In genomic region chr7:65866244-65866643, GRCh38 we compare ENCODE assay signal across 7 cellular contexts. TPM values are rescaled to one million over a fixed set of nuclear protein-coding genes. Genes with fewer than 3 reads are reported as not detected.
DNase-seq lines count a peak whose midpoint lies in the region; ATAC-seq, FAIRE-seq and TF ChIP-seq lines count a peak whose summit lies in the region.
"Not testable (repeated sequence)": the region's sequence is repeated elsewhere in the genome, so short reads cannot be mapped to it uniquely, and the experiment has no call there.

No MANE protein-coding gene starts in this region.

- dilution Hi-C loops in endothelial cell of umbilical vein (cut with MboI; ENCODE audit: extremely low pct_ligation_motif_present, low sequenced_read_pairs) = not testable (repeated sequence)

- not testable (repeated sequence) for H3K4me3 Mint-ChIP-seq in T-helper 17 cell, type B pancreatic cell

- not testable (repeated sequence) for H3K79me2 ChIP-seq in endothelial cell of umbilical vein (ENCODE audit: control insufficient read depth, insufficient read depth, low read length); HepG2 (ENCODE audit: insufficient read depth, low read length)

- peaks cover 13% of the 10 kb centered on the region for H3K27me3 Mint-ChIP-seq in T-helper 17 cell
- not testable (repeated sequence) for H3K27me3 Mint-ChIP-seq in type B pancreatic cell

- H4K20me1 ChIP-seq in endothelial cell of umbilical vein (replicated peaks; ENCODE audit: control insufficient read depth, extremely low read depth, insufficient read depth, low read length); HepG2 (ENCODE audit: insufficient read depth, low read length): not testable (repeated sequence)

- not testable (repeated sequence) for H3K4me1 Mint-ChIP-seq in T-helper 17 cell; type B pancreatic cell (ENCODE audit: unreplicated experiment)

- not testable (repeated sequence) for H3K4me3 ChIP-seq in endothelial cell of umbilical vein (replicated peaks in 1 of 3; ENCODE audit: insufficient read depth in 1 of 3, low read depth in 1 of 3, low read length in 3 of 3); HepG2 (replicated peaks in 1 of 3; ENCODE audit: insufficient read depth in 1 of 3, low read depth in 2 of 3, low read length in 3 of 3); liver (ENCODE audit: low read depth in 1 of 3, low read length in 3 of 3); right lobe of liver

- not testable (repeated sequence) for TF ChIP-seq RAD21 in HepG2 (CRISPR knock-in tag; IDR thresholded peaks at IDR 0.05); liver (IDR thresholded peaks at IDR 0.05)

- WGBS in HepG2 (ENCODE audit: low lambda C conversion rate) = 8% methylated on average over 3 of the region's 3 CpGs
- 35% methylated on average over 3 of the region's 3 CpGs for WGBS in liver
- 8% methylated on average over 3 of the region's 3 CpGs for WGBS in right lobe of liver (ENCODE audit: insufficient coverage, low coverage, low lambda C conversion rate, missing lambda C conversion rate)

- H3K9me1 ChIP-seq in endothelial cell of umbilical vein (replicated peaks; ENCODE audit: control insufficient read depth, extremely low read depth, insufficient read depth, low read length) = not testable (repeated sequence)

- peak overlapping the region; percentile 32 for H3K27ac Mint-ChIP-seq in T-helper 17 cell
- not testable (repeated sequence) for H3K27ac Mint-ChIP-seq in type B pancreatic cell

- intact Hi-C loops in endothelial cell of umbilical vein (cut with micrococcal nuclease); HepG2 (cut with micrococcal nuclease; ENCODE audit: unreplicated experiment); right lobe of liver (cut with DNase I): not testable (repeated sequence)

- not testable (repeated sequence) for TF ChIP-seq CTCF in endothelial cell of umbilical vein (IDR thresholded peaks at IDR 0.05; ENCODE audit: extremely low read depth in 1 of 2, insufficient read depth in 1 of 2, low read depth in 1 of 2, low read length in 2 of 2); HepG2 (CRISPR knock-in tag; IDR thresholded peaks at IDR 0.05); liver (IDR thresholded peaks at IDR 0.05; ENCODE audit: low read depth, low read length, missing input control); right lobe of liver (IDR thresholded peaks at IDR 0.05); type B pancreatic cell (conservative IDR thresholded peaks at IDR 0.05)

- POLR2A ChIA-PET in endothelial cell of umbilical vein (lab: Charles Lee); HepG2 (lab: Yijun Ruan, JAX): not testable (repeated sequence)

- not testable (repeated sequence) for H2AFZ ChIP-seq in endothelial cell of umbilical vein (ENCODE audit: low read depth, low read length); HepG2 (ENCODE audit: low read length)

- not testable (repeated sequence) for ATAC-seq in T-helper 17 cell
- ATAC-seq in left lobe of liver (peak; percentile 94), HepG2 (peak; percentile 56), right lobe of liver (peak in 3 of 4 donors; percentile 53 to 81 (median 64))

- CTCF ChIA-PET in endothelial cell of umbilical vein (lab: Charles Lee); HepG2 (lab: Yijun Ruan, JAX; ENCODE audit: low intra/inter-chr PET ratio, low total read pairs): not testable (repeated sequence)

- BruUV-seq in endothelial cell of umbilical vein (replicated peaks; lab: Mats Ljungman, UMichigan); HepG2 (replicated peaks; lab: Mats Ljungman, UMichigan): not testable (repeated sequence)

- not testable (repeated sequence) for DNase-seq in T-helper 17 cell; endothelial cell of umbilical vein (ENCODE audit: low read depth, low spot score); left lobe of liver (ENCODE audit: low spot score); HepG2 (ENCODE audit: low spot score); right lobe of liver
- DNase-seq in type B pancreatic cell (ENCODE audit: extremely low spot score, unreplicated experiment) = peak; percentile 16

- not testable (repeated sequence) for H3K36me3 ChIP-seq in endothelial cell of umbilical vein (ENCODE audit: control insufficient read depth in 2 of 2, extremely low read depth in 1 of 2, insufficient read depth in 2 of 2, low read length in 2 of 2); HepG2 (replicated peaks in 1 of 2; ENCODE audit: control insufficient read depth in 1 of 2, insufficient read depth in 2 of 2, low read length in 2 of 2); liver (ENCODE audit: control insufficient read depth in 4 of 4, insufficient read depth in 3 of 4, low read depth in 1 of 4, low read length in 3 of 4); right lobe of liver

- H3K9ac ChIP-seq in endothelial cell of umbilical vein (replicated peaks; ENCODE audit: extremely low read depth, insufficient read depth, low read length); HepG2 (ENCODE audit: insufficient read depth, low read depth, low read length); liver (ENCODE audit: low read depth in 1 of 2, low read length in 2 of 2): not testable (repeated sequence)

- TF ChIP-seq POLR2A in endothelial cell of umbilical vein (IDR thresholded peaks at IDR 0.05; ENCODE audit: low read depth, low read length); HepG2 (IDR thresholded peaks at IDR 0.05; ENCODE audit: insufficient read depth in 1 of 2, low read depth in 2 of 2, low read length in 2 of 2); right lobe of liver (IDR thresholded peaks at IDR 0.05): not testable (repeated sequence)

- not testable (repeated sequence) for H3K4me1 ChIP-seq in endothelial cell of umbilical vein (ENCODE audit: control insufficient read depth, extremely low read depth, insufficient read depth, low read length); HepG2 (ENCODE audit: insufficient read depth, low read length); liver (ENCODE audit: control insufficient read depth in 4 of 4, insufficient read depth in 4 of 4, low read length in 3 of 4); right lobe of liver

- H3K27ac ChIP-seq in endothelial cell of umbilical vein (ENCODE audit: insufficient read depth, low read depth, low read length); HepG2 (ENCODE audit: extremely low read length, insufficient read depth, low read length); liver (ENCODE audit: low read depth in 1 of 2, low read length in 2 of 2); right lobe of liver: not testable (repeated sequence)

- not testable (repeated sequence) for H3K4me2 ChIP-seq in endothelial cell of umbilical vein (ENCODE audit: insufficient read depth, low read length); HepG2 (ENCODE audit: low read depth, low read length)

- H3K9me3 Mint-ChIP-seq in type B pancreatic cell = not testable (repeated sequence)

- H3K9me3 ChIP-seq in T-helper 17 cell (ENCODE audit: control insufficient read depth, low read length, poor library complexity, severe bottlenecking); endothelial cell of umbilical vein (replicated peaks; ENCODE audit: control insufficient read depth, insufficient read depth, low read length); HepG2 (ENCODE audit: low read length); liver (ENCODE audit: control insufficient read depth in 4 of 4, low read length in 3 of 4); right lobe of liver: not testable (repeated sequence)

- FAIRE-seq in endothelial cell of umbilical vein (lab: Jason Lieb, UNC) = peak; percentile 57
- FAIRE-seq in HepG2 (lab: Jason Lieb, UNC) = not testable (repeated sequence)

- H3K27me3 ChIP-seq in endothelial cell of umbilical vein (ENCODE audit: control insufficient read depth in 2 of 2, insufficient read depth in 2 of 2, low read length in 2 of 2); HepG2 (ENCODE audit: control insufficient read depth in 1 of 2, insufficient read depth in 2 of 2, low read length in 2 of 2); liver (ENCODE audit: control insufficient read depth in 4 of 4, insufficient read depth in 4 of 4, low read length in 3 of 4); right lobe of liver: not testable (repeated sequence)

- not testable (repeated sequence) for TF ChIP-seq EP300 in HepG2 (IDR thresholded peaks at IDR 0.05; ENCODE audit: low read depth in 2 of 2, low read length in 2 of 2); HepG2 (CRISPR knock-in tag; IDR thresholded peaks at IDR 0.05; ENCODE audit: borderline replicate concordance)

- not testable (repeated sequence) for H3K36me3 Mint-ChIP-seq in T-helper 17 cell (ENCODE audit: low read depth); type B pancreatic cell

- in situ Hi-C loops in HepG2 (cut with HindIII; ENCODE audit: extremely low pct_ligation_motif_present, low pct_unique_long_range_greater_than_20kb) = not testable (repeated sequence)

RNA-seq across cellular contexts. Expression of gene VKORC1L1, which starts 6.6 kb away (rescaled TPM):
- 1 to 10 TPM; 5.5 to 7.1 TPM for total RNA-seq in T-helper 17 cell
- 36.6 and 36.7 TPM in 2 replicates for total RNA-seq in endothelial cell of umbilical vein
- 14.1 and 14.5 TPM in 2 replicates for polyA plus RNA-seq in endothelial cell of umbilical vein
- 14.1 and 14.6 TPM in 2 replicates for polyA plus RNA-seq in endothelial cell of umbilical vein (2011; cell fraction: cytosol; rRNA removed)
- 5.4 and 7.3 TPM in 2 replicates for polyA plus RNA-seq in endothelial cell of umbilical vein (2011; cell fraction: nucleus; rRNA removed)
- 21.0 and 27.0 TPM in 2 replicates for polyA plus RNA-seq in endothelial cell of umbilical vein (2012)
- 33.6 and 37.1 TPM in 2 replicates for polyA minus RNA-seq in endothelial cell of umbilical vein
- polyA minus RNA-seq in endothelial cell of umbilical vein (2011; cell fraction: cytosol; rRNA and poly(A)+ RNA removed) = 13.5 TPM
- polyA minus RNA-seq in endothelial cell of umbilical vein (2011; cell fraction: nucleus; rRNA and poly(A)+ RNA removed) = 8.6 and 9.6 TPM in 2 replicates
- total RNA-seq in left lobe of liver = 17.7 TPM
- 13.9 and 17.3 TPM in 2 replicates for total RNA-seq in HepG2 (2016; rRNA removed; fragmentation: Illumina TruSeq; extraction: Trizol)
- total RNA-seq in HepG2 (2016; cell fraction: cytosol; rRNA removed; fragmentation: Illumina TruSeq; extraction: Trizol; ENCODE audit: low read depth) = 5.4 and 6.2 TPM in 2 replicates
- total RNA-seq in HepG2 (2016; cell fraction: insoluble cytoplasmic fraction; rRNA removed; fragmentation: Illumina TruSeq; extraction: Trizol) = 13.3 and 17.0 TPM in 2 replicates
- total RNA-seq in HepG2 (2016; cell fraction: membrane; rRNA removed; fragmentation: Illumina TruSeq; extraction: Trizol) = 19.7 TPM in 2 replicates
- 14.2 and 17.7 TPM in 2 replicates for total RNA-seq in HepG2 (2016; cell fraction: nucleus; rRNA removed; fragmentation: Illumina TruSeq; extraction: Trizol)
- 15.3 and 16.5 TPM in 2 replicates for polyA plus RNA-seq in HepG2 (2011; rRNA removed)
- polyA plus RNA-seq in HepG2 (2011; cell fraction: cytosol; rRNA removed) = 10.3 and 13.2 TPM in 2 replicates
- polyA plus RNA-seq in HepG2 (2011; cell fraction: nucleus; rRNA removed) = 2.8 and 3.2 TPM in 2 replicates
- 17.6 and 18.4 TPM in 2 replicates for polyA plus RNA-seq in HepG2 (2012)
- 16.0 and 21.6 TPM in 2 replicates for polyA plus RNA-seq in HepG2 (2016; cell fraction: cytosol; fragmentation: Illumina TruSeq; extraction: Trizol; ENCODE audit: low read depth)
- 20.1 and 20.8 TPM in 2 replicates for polyA plus RNA-seq in HepG2 (2016; cell fraction: insoluble cytoplasmic fraction; fragmentation: Illumina TruSeq; extraction: Trizol; ENCODE audit: low read depth)
- 25.0 and 28.2 TPM in 2 replicates for polyA plus RNA-seq in HepG2 (2016; cell fraction: membrane; fragmentation: Illumina TruSeq; extraction: Trizol; ENCODE audit: low read depth)
- polyA plus RNA-seq in HepG2 (2016; cell fraction: nucleus; fragmentation: Illumina TruSeq; extraction: Trizol; ENCODE audit: insufficient read depth, low read depth) = 26.0 and 26.9 TPM in 2 replicates
- 33.7 and 39.5 TPM in 2 replicates for polyA minus RNA-seq in HepG2 (2011; rRNA and poly(A)+ RNA removed; ENCODE audit: low replicate concordance)
- polyA minus RNA-seq in HepG2 (2011; cell fraction: cytosol; rRNA and poly(A)+ RNA removed) = 14.4 and 18.4 TPM in 2 replicates
- polyA minus RNA-seq in HepG2 (2011; cell fraction: nucleus; rRNA and poly(A)+ RNA removed) = 5.7 and 9.1 TPM in 2 replicates
- 10 to 100 TPM; 12.8 to 14.6 TPM for total RNA-seq in liver
- 10 to 100 TPM in 1 of 2 donors, 1 to 10 TPM in 1; 9.8 to 10.7 TPM for polyA plus RNA-seq in liver
- 10 to 100 TPM in 5 of 6 experiments, 1 to 10 TPM in 1; 9.2 to 26.1 (median 13.2) TPM for total RNA-seq in right lobe of liver
- total RNA-seq in type B pancreatic cell (ENCODE audit: low replicate concordance) = 26.4 and 27.3 TPM in 2 replicates
